In genomic region chr2:43174368-43175186, GRCh38 we compare ENCODE assay signal across 8 cellular contexts. TPM values are rescaled to one million over a fixed set of nuclear protein-coding genes. Genes with fewer than 3 reads are reported as not detected.
A peak's percentile ranks its signal among the peaks of the same experiment; 100 is the strongest.
DNase-seq lines count a peak whose midpoint lies in the region; ATAC-seq and TF ChIP-seq lines count a peak whose summit lies in the region.

No MANE protein-coding gene starts in this region.

- H3K9ac ChIP-seq in mesenchymal stem cell (ENCODE audit: low read length): no peak overlapping the region

- intact Hi-C loops in esophagus muscularis mucosa (cut with DNase I): no loop called here

- H4K8ac ChIP-seq in mesenchymal stem cell (ENCODE audit: low read length): no peak overlapping the region

- H3K79me1 ChIP-seq in mesenchymal stem cell (replicated peaks; ENCODE audit: low read length, poor library complexity, severe bottlenecking): no peaks in the 10 kb centered on the region

- no peaks in the 10 kb centered on the region for H3K79me2 ChIP-seq in osteoblast (ENCODE audit: insufficient read depth, low read length)

- H3K4me2 ChIP-seq in mesenchymal stem cell (ENCODE audit: low read length, poor library complexity, severe bottlenecking): no peak overlapping the region
- H3K4me2 ChIP-seq in osteoblast (ENCODE audit: insufficient read depth, low read length): no peak overlapping the region

- H3K36me3 ChIP-seq in esophagus muscularis mucosa (no peaks in the 10 kb centered on the region), mesenchymal stem cell (ENCODE audit: control insufficient read depth in 1 of 2, insufficient read depth in 2 of 2, low read depth in 1 of 2, low read length in 2 of 2) (no peaks in the 10 kb centered on the region), osteoblast (ENCODE audit: insufficient read depth, low read length) (no peaks in the 10 kb centered on the region)

- DNase-seq in activated CD4-positive, alpha-beta T cell treated with anti-CD3 and anti-CD28 coated beads for 48 hours: peak; percentile 82
- DNase-seq in esophagus muscularis mucosa (ENCODE audit: extremely low spot score) (no peak), mesenchymal stem cell (no peak), osteoblast (ENCODE audit: insufficient read length, low spot score, missing footprints) (no peak), iPS-NIHi11 (ENCODE audit: low spot score) (no peak)
- DNase-seq in stimulated activated CD4-positive, alpha-beta T cell treated with anti-CD3 and anti-CD28 coated beads, Interleukin-15, amount 100 ng/mL, for 48 hours (ENCODE audit: low read depth in 2 of 2): peak; percentile 55 to 71

- H3K18ac ChIP-seq in mesenchymal stem cell (ENCODE audit: low read depth in 1 of 2, low read length in 2 of 2): no peak overlapping the region

- H3K9me3 ChIP-seq in esophagus muscularis mucosa (peaks cover 0 to 24% (median 15%) of the 10 kb centered on the region in 4 donors), mesenchymal stem cell (ENCODE audit: control insufficient read depth, low read length) (peaks cover 24% of the 10 kb centered on the region), osteoblast (ENCODE audit: low read depth, low read length) (peaks cover 10% of the 10 kb centered on the region)

- 57% methylated on average over 10 of the region's 10 CpGs for WGBS in esophagus muscularis mucosa
- 73% methylated on average over 9 of the region's 10 CpGs for WGBS in mesenchymal stem cell

- H3K4ac ChIP-seq in mesenchymal stem cell (ENCODE audit: low read depth in 1 of 2, low read length in 2 of 2): no peak overlapping the region

- H3K27me3 ChIP-seq in esophagus muscularis mucosa (no peaks in the 10 kb centered on the region), mesenchymal stem cell (ENCODE audit: control insufficient read depth in 1 of 2, insufficient read depth in 1 of 2, low read length in 2 of 2) (no peaks in the 10 kb centered on the region), osteoblast (ENCODE audit: insufficient read depth, low read length) (no peaks in the 10 kb centered on the region)

- TF ChIP-seq POLR2A in esophagus muscularis mucosa (IDR thresholded peaks at IDR 0.05; ENCODE audit: low read depth): peak; percentile 8

- no peak for TF ChIP-seq EP300 in esophagus muscularis mucosa (IDR thresholded peaks at IDR 0.05)

- H2BK15ac ChIP-seq in mesenchymal stem cell (ENCODE audit: low read depth, poor library complexity, severe bottlenecking): no peak overlapping the region

- peak; percentile 77 for ATAC-seq in GM19043 (IDR thresholded peaks at IDR 0.05; ENCODE audit: low read depth, unreplicated experiment)
- peak; percentile 68 for ATAC-seq in HG03135 (IDR thresholded peaks at IDR 0.05; ENCODE audit: unreplicated experiment)

- H3K23ac ChIP-seq in mesenchymal stem cell (ENCODE audit: low read length in 2 of 2): no peak overlapping the region

- no peak overlapping the region for H2BK5ac ChIP-seq in mesenchymal stem cell (ENCODE audit: low read depth, low read length, poor library complexity, severe bottlenecking)

- no peak overlapping the region for H2AFZ ChIP-seq in mesenchymal stem cell (ENCODE audit: low read depth, low read length)
- no peak overlapping the region for H2AFZ ChIP-seq in osteoblast (ENCODE audit: low read length)

- H3K4me3 ChIP-seq in esophagus muscularis mucosa (no peak overlapping the region), mesenchymal stem cell (ENCODE audit: insufficient read depth in 1 of 2, low read depth in 1 of 2, low read length in 2 of 2) (peak overlapping the region in 1 of 2 experiments; percentile 28), osteoblast (ENCODE audit: insufficient read depth, low read length) (no peak overlapping the region)

- no peak overlapping the region for H3K14ac ChIP-seq in mesenchymal stem cell (ENCODE audit: low read length in 2 of 2)

- no peak overlapping the region for H2BK120ac ChIP-seq in mesenchymal stem cell (ENCODE audit: low read depth, low read length)

- TF ChIP-seq CTCF in esophagus muscularis mucosa (IDR thresholded peaks at IDR 0.05): no peak
- no peak for TF ChIP-seq CTCF in osteoblast (IDR thresholded peaks at IDR 0.05; ENCODE audit: extremely low read depth, low read depth, low read length)

- H3K4me1 ChIP-seq in esophagus muscularis mucosa (peaks cover 19 to 53% (median 46%) of the 10 kb centered on the region in 4 donors), mesenchymal stem cell (ENCODE audit: control insufficient read depth, insufficient read depth, low read depth, low read length) (peaks cover 26% of the 10 kb centered on the region), osteoblast (ENCODE audit: insufficient read depth, low read length) (peaks cover 13% of the 10 kb centered on the region)

- H3K27ac ChIP-seq in esophagus muscularis mucosa (replicated peaks in 1 of 4) (peak overlapping the region; percentile 17 to 44 (median 37)), mesenchymal stem cell (ENCODE audit: low read length, poor library complexity, severe bottlenecking) (no peak overlapping the region), osteoblast (ENCODE audit: low read depth, low read length) (no peak overlapping the region)

- no peak overlapping the region for H2AK5ac ChIP-seq in mesenchymal stem cell (ENCODE audit: low read length, severe bottlenecking)

- H2BK12ac ChIP-seq in mesenchymal stem cell (ENCODE audit: low read length in 2 of 2): no peak overlapping the region

- H4K91ac ChIP-seq in mesenchymal stem cell (ENCODE audit: low read length): no peak overlapping the region

- H4K20me1 ChIP-seq in osteoblast (ENCODE audit: insufficient read depth, low read length): no peaks in the 10 kb centered on the region

RNA-seq across cellular contexts. Expression of gene ZFP36L2, which starts 51.8 kb away (rescaled TPM):
- total RNA-seq in esophagus muscularis mucosa: 100 to 1,000 TPM in 1 of 4 donors, 10 to 100 TPM in 3; 81.7 to 117 (median 85.7) TPM
- 88.2 TPM for polyA plus RNA-seq in mesenchymal stem cell (2013, experiment 1 of 2)
- 85.9 TPM for polyA plus RNA-seq in mesenchymal stem cell (2013, experiment 2 of 2)
- total RNA-seq in osteoblast: 14.7 and 15.6 TPM in 2 replicates

Comparison
In these comparisons a context has a peak if more than half of its experiments do, and no peak if none do; other contexts are left out.
1. DNase-seq: peak in activated CD4-positive, alpha-beta T cell treated with anti-CD3 and anti-CD28 coated beads for 48 hours (single experiment) and stimulated activated CD4-positive, alpha-beta T cell treated with anti-CD3 and anti-CD28 coated beads, Interleukin-15, amount 100 ng/mL, for 48 hours (2 of 2); none in esophagus muscularis mucosa (single experiment), mesenchymal stem cell (single experiment), osteoblast (single experiment) and iPS-NIHi11 (single experiment).
2. H3K27ac ChIP-seq: peak in esophagus muscularis mucosa (4 of 4); none in mesenchymal stem cell (single experiment) and osteoblast (single experiment).